8 cellular contexts compared by ENCODE assay signal in genomic region chr3:186614597-186615483, GRCh38. TPM values are rescaled to one million over a fixed set of nuclear protein-coding genes. Genes with fewer than 3 reads are reported as not detected.
DNase-seq lines count a peak whose midpoint lies in the region; ATAC-seq and TF ChIP-seq lines count a peak whose summit lies in the region.

No MANE protein-coding gene starts in this region.

- DNase-seq in Caco-2 (peak; percentile 75 to 87), GM23338 (ENCODE audit: low spot score) (peak; percentile 88), NCI-H1436 (lab: John Stamatoyannopoulos, UW) (peak; percentile 87), T-helper 2 cell (peak; percentile 20 to 68 (median 59)), amniotic epithelial cell (ENCODE audit: low read depth) (peak; percentile 53), right cardiac atrium (peak; percentile 50 to 86 (median 85)), sigmoid colon (peak; percentile 77)

- H3K4me3 ChIP-seq in Caco-2 (ENCODE audit: low read depth, low read length): peak overlapping the region; percentile 33
- no peak overlapping the region for H3K4me3 ChIP-seq in GM23338
- no peak overlapping the region for H3K4me3 ChIP-seq in right cardiac atrium (ENCODE audit: low read length)
- no peak overlapping the region for H3K4me3 ChIP-seq in sigmoid colon

- H3K4me1 ChIP-seq in Caco-2 (peaks cover 14% of the 10 kb centered on the region; the same call in 1 of the 2 replicates), GM23338 (ENCODE audit: insufficient read depth) (peaks cover 11% of the 10 kb centered on the region), right cardiac atrium (ENCODE audit: control insufficient read depth, insufficient read depth, low read length) (peaks cover 3% of the 10 kb centered on the region), sigmoid colon (peaks cover 0 to 10% (median 8%) of the 10 kb centered on the region in 4 donors)

- H3K36me3 Mint-ChIP-seq in Caco-2 (ENCODE audit: insufficient read depth, unreplicated experiment) (peaks cover 6% of the 10 kb centered on the region), GM23338 (ENCODE audit: low read depth) (no peaks in the 10 kb centered on the region)

- no peaks in the 10 kb centered on the region for H3K79me2 ChIP-seq in GM23338 (replicated peaks; ENCODE audit: insufficient read depth)

- H3K27me3 Mint-ChIP-seq in Caco-2 (ENCODE audit: insufficient read depth, unreplicated experiment) (no peaks in the 10 kb centered on the region), GM23338 (ENCODE audit: insufficient read depth, low read depth, poor library complexity) (peaks cover 15% of the 10 kb centered on the region)

- H3K4me3 Mint-ChIP-seq in Caco-2 (ENCODE audit: unreplicated experiment) (peak overlapping the region; percentile 6), GM23338 (no peak overlapping the region; the same call in 2 of the 3 replicates)

- POLR2A ChIA-PET in Caco-2 (lab: Charles Lee): interaction anchor here (0.5 to 1.3 kb wide), 4 partner anchors 47 to 985 kb away, joined by 3 read pairs; partner anchors contain the start of genes EIF4A2 and TBCCD1

- ATAC-seq in GM23338 (peak; percentile 76), right cardiac atrium (peak; percentile 67 to 74), HG02610 (IDR thresholded peaks at IDR 0.05; ENCODE audit: unreplicated experiment) (no peak)

- H3K36me3 ChIP-seq in Caco-2 (ENCODE audit: control insufficient read depth, insufficient read depth, low read length) (0 out of 2 replicates have a peak, but pooled peaks cover 4% of the 10 kb centered on the region), GM23338 (ENCODE audit: insufficient read depth) (no peaks in the 10 kb centered on the region), sigmoid colon (no peaks in the 10 kb centered on the region)

- H3K9me3 Mint-ChIP-seq in Caco-2 (ENCODE audit: unreplicated experiment) (no peaks in the 10 kb centered on the region), GM23338 (peaks cover 3% of the 10 kb centered on the region; the same call in 1 of the 3 replicates)

- H3K9me3 ChIP-seq in Caco-2: no peaks in the 10 kb centered on the region
- no peaks in the 10 kb centered on the region for H3K9me3 ChIP-seq in right cardiac atrium (ENCODE audit: control insufficient read depth, low read length)
- H3K9me3 ChIP-seq in sigmoid colon: no peaks in the 10 kb centered on the region

- no peaks in the 10 kb centered on the region for H4K20me1 ChIP-seq in GM23338 (replicated peaks; ENCODE audit: insufficient read depth)

- H2AFZ ChIP-seq in GM23338: peak overlapping the region; percentile 95; the same call in 1 of the 2 replicates

- H3K27me3 ChIP-seq in Caco-2 (replicated peaks; ENCODE audit: control insufficient read depth, insufficient read depth, low read length) (no peaks in the 10 kb centered on the region), GM23338 (ENCODE audit: insufficient read depth) (peaks cover 6% of the 10 kb centered on the region; the same call in 1 of the 2 replicates), right cardiac atrium (ENCODE audit: control insufficient read depth, insufficient read depth) (no peaks in the 10 kb centered on the region), sigmoid colon (peaks cover 0 to 27% (median 0%) of the 10 kb centered on the region in 3 donors)

- H3K4me2 ChIP-seq in GM23338: no peak overlapping the region

- peak; percentile 93 to 94 for TF ChIP-seq CTCF in Caco-2 (IDR thresholded peaks at IDR 0.05; ENCODE audit: insufficient read depth in 1 of 2, low read depth in 1 of 2, low read length in 1 of 2, severe bottlenecking in 1 of 2, unreplicated experiment in 1 of 2)
- peak; percentile 98 to 99 for TF ChIP-seq CTCF in GM23338 (conservative IDR thresholded peaks at IDR 0.05; ENCODE audit: low read depth in 2 of 2)
- peak; percentile 73 to 97 (median 88) for TF ChIP-seq CTCF in sigmoid colon (IDR thresholded peaks at IDR 0.05)

- no peaks in the 10 kb centered on the region for H3F3A ChIP-seq in GM23338 (replicated peaks; ENCODE audit: low read depth)

- CTCF ChIA-PET in Caco-2 (lab: Charles Lee): interaction anchor here (0.6 to 3.2 kb wide), 18 partner anchors 14 to 531 kb away, joined by 3 to 14 read pairs (median 4); partner anchors contain the start of genes DNAJB11, EIF4A2 and KNG1

- H3K4me1 Mint-ChIP-seq in Caco-2 (ENCODE audit: low read depth, unreplicated experiment) (peaks cover 26% of the 10 kb centered on the region), GM23338 (peaks cover 13% of the 10 kb centered on the region)

- WGBS in right cardiac atrium: 31% methylated on average over 16 of the region's 16 CpGs
- WGBS in sigmoid colon, 2 donors: 28 to 32% methylated on average over 16 of the region's 16 CpGs

- no peaks in the 10 kb centered on the region for H3K9me2 ChIP-seq in GM23338 (ENCODE audit: insufficient read depth)

- no peak for TF ChIP-seq EP300 in sigmoid colon (IDR thresholded peaks at IDR 0.05)

- no peak for TF ChIP-seq POLR2A in sigmoid colon (IDR thresholded peaks at IDR 0.05)

- no peak overlapping the region for H3K27ac ChIP-seq in GM23338 (ENCODE audit: low read depth)
- H3K27ac ChIP-seq in right cardiac atrium (ENCODE audit: low read length): no peak overlapping the region
- H3K27ac ChIP-seq in sigmoid colon: no peak overlapping the region

- no TSS peak for BruUV-seq in Caco-2 (replicated peaks; lab: Mats Ljungman, UMichigan)

- H3K27ac Mint-ChIP-seq in Caco-2 (ENCODE audit: unreplicated experiment) (peak overlapping the region; percentile 6), GM23338 (no peak overlapping the region)

- intact Hi-C loops in Caco-2 (cut with micrococcal nuclease; ENCODE audit: unreplicated experiment): loop anchor here (1.0 kb wide), 4 partner anchors 26 to 206 kb away; no protein-coding TSS in a partner anchor
- intact Hi-C loops in right cardiac atrium (cut with DNase I): loop anchor here (5.0 to 10.0 kb wide), 5 partner anchors 137 to 547 kb away; no protein-coding TSS in a partner anchor
- intact Hi-C loops in sigmoid colon (cut with DNase I): loop anchor here (2.0 to 5.0 kb wide), 4 partner anchors 206 to 1100 kb away; no protein-coding TSS in a partner anchor

TF ChIP-seq in GM23338, 12 proteins besides CTCF, POLR2A, EP300 and RAD21:
- TF ChIP-seq REST (IDR thresholded peaks at IDR 0.05; ENCODE audit: unreplicated experiment): no peak
- peak; percentile 38; the same call in 1 of the 2 replicates for TF ChIP-seq CREB1 (CRISPR knock-in tag; IDR thresholded peaks at IDR 0.05; ENCODE audit: low read depth)

RNA-seq across cellular contexts. Expression of gene AHSG, which starts 2.0 kb away (rescaled TPM):
- total RNA-seq in Caco-2 (2022): 222 and 237 TPM in 2 replicates
- 0.10 TPM in 1 of 2 replicates, not detected in the other for total RNA-seq in GM23338 (2014; rRNA removed; shearing (Covaris generic))
- polyA plus RNA-seq in GM23338 (2016; fragmentation: Nextera tagmentation; extraction: Ambion mirVana): 0.18 and 0.21 TPM in 2 replicates
- total RNA-seq in right cardiac atrium: under 1 TPM in 1 of 4 donors, not detected in 3; 0.20 TPM
- polyA plus RNA-seq in right cardiac atrium: 0.05 TPM
- not detected for total RNA-seq in sigmoid colon
- under 1 TPM in 1 of 3 donors, not detected in 2; 0.04 TPM for polyA plus RNA-seq in sigmoid colon

RNA-seq across cellular contexts. Expression of gene FETUB, which starts 25.4 kb away (rescaled TPM):
- total RNA-seq in Caco-2 (2022) (0.30 TPM in 1 of 2 replicates, not detected in the other), right cardiac atrium (not detected), sigmoid colon (not detected)
- not detected in 2 replicates for total RNA-seq in GM23338 (2014; rRNA removed; shearing (Covaris generic))
- polyA plus RNA-seq in GM23338 (2016; fragmentation: Nextera tagmentation; extraction: Ambion mirVana) (0.26 TPM in 1 of 2 replicates, not detected in the other), right cardiac atrium (0.07 TPM), sigmoid colon (under 1 TPM in 1 of 3 donors, not detected in 2; 0.46 TPM)

RNA-seq across cellular contexts. Expression of gene DNAJB11, which starts 44.3 kb away (rescaled TPM):
- total RNA-seq in Caco-2 (2022) (93.1 and 95.7 TPM in 2 replicates), right cardiac atrium (10 to 100 TPM; 25.6 to 60.5 (median 41.6) TPM), sigmoid colon (10 to 100 TPM; 17.2 to 33.1 (median 26.2) TPM)
- total RNA-seq in GM23338 (2014; rRNA removed; shearing (Covaris generic)): 72.5 and 72.6 TPM in 2 replicates
- polyA plus RNA-seq in GM23338 (2016; fragmentation: Nextera tagmentation; extraction: Ambion mirVana) (66.3 and 85.6 TPM in 2 replicates), right cardiac atrium (51.6 TPM), sigmoid colon (10 to 100 TPM; 10.8 to 73.3 (median 19.0) TPM)

RNA-seq across cellular contexts. Expression of gene TBCCD1, which starts 47.7 kb away (rescaled TPM):
- total RNA-seq in Caco-2 (2022) (14.5 and 14.7 TPM in 2 replicates), right cardiac atrium (1 to 10 TPM; 6.4 to 8.4 (median 7.5) TPM), sigmoid colon (10 to 100 TPM in 3 of 4 donors, 1 to 10 TPM in 1; 9.7 to 14.3 (median 11.4) TPM)
- 16.7 and 22.6 TPM in 2 replicates for total RNA-seq in GM23338 (2014; rRNA removed; shearing (Covaris generic))
- polyA plus RNA-seq in GM23338 (2016; fragmentation: Nextera tagmentation; extraction: Ambion mirVana) (5.8 and 7.3 TPM in 2 replicates), right cardiac atrium (4.7 TPM), sigmoid colon (1 to 10 TPM; 4.9 to 6.6 (median 6.3) TPM)

RNA-seq across cellular contexts. Expression of gene HRG, which starts 51.0 kb away (rescaled TPM):
- total RNA-seq in Caco-2 (2022) (0.12 TPM in 1 of 2 replicates, not detected in the other), right cardiac atrium (under 1 TPM in 1 of 4 donors, not detected in 3; 0.22 TPM), sigmoid colon (not detected)
- not detected in 2 replicates for total RNA-seq in GM23338 (2014; rRNA removed; shearing (Covaris generic))
- polyA plus RNA-seq in GM23338 (2016; fragmentation: Nextera tagmentation; extraction: Ambion mirVana) (not detected in 2 replicates), right cardiac atrium (not detected), sigmoid colon (under 1 TPM in 1 of 3 donors, not detected in 2; 0.04 TPM)

Comparison
In these comparisons a context has a peak if more than half of its experiments do, and no peak if none do; other contexts are left out.
1. RNA of gene AHSG, which starts 2.0 kb away (total RNA-seq): 222 to 237 TPM in Caco-2; 0.10 TPM in GM23338, 0.20 TPM in right cardiac atrium and not detected in sigmoid colon; every median in the first group is over 100 times any median in the second.
2. Peak in every context shown above with its lines, with median percentiles within 50 percentile points of each other: DNase-seq and CTCF ChIP-seq.